29 cellular contexts compared by ENCODE assay signal in genomic region chr2:26516246-26516645, GRCh38. TPM values are rescaled to one million over a fixed set of nuclear protein-coding genes. Genes with fewer than 3 reads are reported as not detected.
DNase-seq lines count a peak whose midpoint lies in the region; ATAC-seq, FAIRE-seq and TF ChIP-seq lines count a peak whose summit lies in the region.
"Had no signal": no experiment of that assay in that cellular context is flagged by ENCODE, and none has a peak within 500 bp of the region (broad histone marks: within the 10 kb centered on the region; RNA-seq: fewer than 3 reads in every experiment).

No MANE protein-coding gene starts in this region.

- POLR2A ChIA-PET in activated CD4-positive, alpha-beta memory T cell treated with anti-CD3 and anti-CD28 coated beads, Interleukin-2, amount 10 ng/mL, durations not matched to agents 7 days and 5 days (lab: Charles Lee) = no interaction called here

- H3K27ac ChIP-seq in kidney (ENCODE audit: low read depth in 2 of 2, low read length in 2 of 2) (no peak overlapping the region), lower lobe of right lung (no peak overlapping the region), osteoblast (ENCODE audit: low read depth, low read length) (no peak overlapping the region)
- H3K27ac ChIP-seq: BLaER1 had no signal

- H3K27ac Mint-ChIP-seq in osteocyte (ENCODE audit: unreplicated experiment) = no peak overlapping the region
- no peak overlapping the region for H3K27ac Mint-ChIP-seq in activated CD4-positive, alpha-beta memory T cell treated with anti-CD3 and anti-CD28 coated beads, Interleukin-2, amount 10 ng/mL, durations not matched to agents 7 days and 5 days
- H3K27ac Mint-ChIP-seq: CD14-positive monocyte; CD4-positive, alpha-beta memory T cell; CD4-positive, CD25-positive, alpha-beta regulatory T cell; CD8-positive, alpha-beta memory T cell had no signal

- DNase-seq in kidney = peak; percentile 57
- peak; percentile 39 for DNase-seq in lower lobe of right lung
- DNase-seq in osteoblast (ENCODE audit: insufficient read length, low spot score, missing footprints) = peak; percentile 38
- DNase-seq in osteocyte (ENCODE audit: extremely low spot score, unreplicated experiment) = no peak
- no peak for DNase-seq in activated CD4-positive, alpha-beta memory T cell treated with anti-CD3 and anti-CD28 coated beads, Interleukin-2, amount 10 ng/mL, durations not matched to agents 7 days and 5 days
- DNase-seq: 8988T; ACHN; BE2C; C1 segment of cervical spinal cord; CD4-positive, alpha-beta memory T cell; CD4-positive, CD25-positive, alpha-beta regulatory T cell; CD8-positive, alpha-beta memory T cell; COR-L47; DMS 273 treated with DMSO at 0.1 percent for 48 hours; DMS153; DMS53; DMS79; DND-41; EL; GDM1 had no signal

- H3K4me3 ChIP-seq in kidney (ENCODE audit: low read length in 2 of 2) (no peak overlapping the region), lower lobe of right lung (no peak overlapping the region), osteoblast (ENCODE audit: insufficient read depth, low read length) (no peak overlapping the region)
- H3K4me3 ChIP-seq: BLaER1, GM12878 had no signal

- H3K9ac ChIP-seq in kidney (ENCODE audit: low read length in 2 of 2) = no peak overlapping the region
- H3K9ac ChIP-seq: BLaER1 had no signal

- TF ChIP-seq CTCF in kidney (IDR thresholded peaks at IDR 0.05; ENCODE audit: borderline replicate concordance, extremely low read depth, insufficient read depth) (no peak), lower lobe of right lung (IDR thresholded peaks at IDR 0.05) (no peak), osteoblast (IDR thresholded peaks at IDR 0.05; ENCODE audit: extremely low read depth, low read depth, low read length) (no peak), osteocyte (IDR thresholded peaks at IDR 0.05) (no peak)

- H3K27me3 ChIP-seq in lower lobe of right lung (ENCODE audit: low read depth) (peaks cover 4% of the 10 kb centered on the region), osteoblast (ENCODE audit: insufficient read depth, low read length) (peaks cover 34% of the 10 kb centered on the region)
- H3K27me3 ChIP-seq: BE2C, BLaER1 had no signal

- no peaks in the 10 kb centered on the region for H3K4me1 Mint-ChIP-seq in osteocyte (ENCODE audit: unreplicated experiment)
- H3K4me1 Mint-ChIP-seq in activated CD4-positive, alpha-beta memory T cell treated with anti-CD3 and anti-CD28 coated beads, Interleukin-2, amount 10 ng/mL, durations not matched to agents 7 days and 5 days = peaks cover 11% of the 10 kb centered on the region
- H3K4me1 Mint-ChIP-seq: CD14-positive monocyte had no signal

- H3K9me3 Mint-ChIP-seq in osteocyte (ENCODE audit: unreplicated experiment) = no peaks in the 10 kb centered on the region
- no peaks in the 10 kb centered on the region for H3K9me3 Mint-ChIP-seq in activated CD4-positive, alpha-beta memory T cell treated with anti-CD3 and anti-CD28 coated beads, Interleukin-2, amount 10 ng/mL, durations not matched to agents 7 days and 5 days
- H3K9me3 Mint-ChIP-seq: CD14-positive monocyte; CD4-positive, alpha-beta memory T cell; CD4-positive, CD25-positive, alpha-beta regulatory T cell; CD8-positive, alpha-beta memory T cell had no signal

- H3K9me3 ChIP-seq in kidney (ENCODE audit: control insufficient read depth in 1 of 2, low read length in 2 of 2) (no peaks in the 10 kb centered on the region), lower lobe of right lung (no peaks in the 10 kb centered on the region), osteoblast (ENCODE audit: low read depth, low read length) (no peaks in the 10 kb centered on the region)
- H3K9me3 ChIP-seq: BE2C, BLaER1 had no signal

- H3K36me3 Mint-ChIP-seq in osteocyte (ENCODE audit: unreplicated experiment) = no peaks in the 10 kb centered on the region
- H3K36me3 Mint-ChIP-seq in activated CD4-positive, alpha-beta memory T cell treated with anti-CD3 and anti-CD28 coated beads, Interleukin-2, amount 10 ng/mL, durations not matched to agents 7 days and 5 days (ENCODE audit: low read depth) = no peaks in the 10 kb centered on the region
- H3K36me3 Mint-ChIP-seq: CD14-positive monocyte; CD4-positive, alpha-beta memory T cell; CD4-positive, CD25-positive, alpha-beta regulatory T cell; CD8-positive, alpha-beta memory T cell had no signal

- peaks cover 29% of the 10 kb centered on the region for H3K27me3 Mint-ChIP-seq in osteocyte (ENCODE audit: unreplicated experiment)
- H3K27me3 Mint-ChIP-seq in activated CD4-positive, alpha-beta memory T cell treated with anti-CD3 and anti-CD28 coated beads, Interleukin-2, amount 10 ng/mL, durations not matched to agents 7 days and 5 days = peaks cover 8% of the 10 kb centered on the region

- H3K4me2 ChIP-seq in osteoblast (ENCODE audit: insufficient read depth, low read length) = no peak overlapping the region
- H3K4me2 ChIP-seq: BLaER1 had no signal

- H3K36me3 ChIP-seq in kidney (ENCODE audit: control insufficient read depth in 1 of 2, insufficient read depth in 2 of 2, low read length in 2 of 2) (no peaks in the 10 kb centered on the region), lower lobe of right lung (no peaks in the 10 kb centered on the region), osteoblast (ENCODE audit: insufficient read depth, low read length) (no peaks in the 10 kb centered on the region)
- H3K36me3 ChIP-seq: BE2C, BLaER1 had no signal

- H2AFZ ChIP-seq in osteoblast (ENCODE audit: low read length) = no peak overlapping the region

- no peak for FAIRE-seq in kidney (lab: Jason Lieb, UNC)
- FAIRE-seq: A204.1, GM12878, GM19239 had no signal

- no peak overlapping the region for H3K4me3 Mint-ChIP-seq in osteocyte (ENCODE audit: unreplicated experiment)
- no peak overlapping the region for H3K4me3 Mint-ChIP-seq in activated CD4-positive, alpha-beta memory T cell treated with anti-CD3 and anti-CD28 coated beads, Interleukin-2, amount 10 ng/mL, durations not matched to agents 7 days and 5 days
- H3K4me3 Mint-ChIP-seq: CD14-positive monocyte; CD4-positive, alpha-beta memory T cell; CD4-positive, CD25-positive, alpha-beta regulatory T cell; CD8-positive, alpha-beta memory T cell had no signal

- H4K20me1 ChIP-seq in osteoblast (ENCODE audit: insufficient read depth, low read length) = no peaks in the 10 kb centered on the region
- H4K20me1 ChIP-seq: BLaER1 had no signal

- no peaks in the 10 kb centered on the region for H3K79me2 ChIP-seq in osteoblast (ENCODE audit: insufficient read depth, low read length)

- intact Hi-C loops in kidney (cut with DNase I) = no loop called here
- intact Hi-C loops in lower lobe of right lung (cut with DNase I) = no loop called here

- ATAC-seq in lower lobe of right lung (no peak), HG03460 (IDR thresholded peaks at IDR 0.05; ENCODE audit: unreplicated experiment) (no peak)
- ATAC-seq: GM12878 had no signal

- no peaks in the 10 kb centered on the region for H3K4me1 ChIP-seq in kidney (ENCODE audit: control insufficient read depth in 1 of 2, insufficient read depth in 1 of 2, low read depth in 1 of 2, low read length in 2 of 2)
- H3K4me1 ChIP-seq in lower lobe of right lung = no peaks in the 10 kb centered on the region
- no peaks in the 10 kb centered on the region for H3K4me1 ChIP-seq in osteoblast (ENCODE audit: insufficient read depth, low read length)
- H3K4me1 ChIP-seq: BE2C had no signal

- CTCF ChIA-PET in activated CD4-positive, alpha-beta memory T cell treated with anti-CD3 and anti-CD28 coated beads, Interleukin-2, amount 10 ng/mL, durations not matched to agents 7 days and 5 days (lab: Charles Lee) = no interaction called here

RNA-seq across cellular contexts. Expression of gene OTOF, which starts 38.3 kb away (rescaled TPM):
- 0.16 TPM for total RNA-seq in kidney
- polyA plus RNA-seq in kidney (ENCODE audit: insufficient read depth, low read depth, low replicate concordance) = not detected
- 0.35 TPM for total RNA-seq in lower lobe of right lung
- not detected in 2 replicates for total RNA-seq in osteoblast
- not detected in 2 replicates for total RNA-seq in osteocyte
- total RNA-seq in activated CD4-positive, alpha-beta memory T cell treated with anti-CD3 and anti-CD28 coated beads, Interleukin-2, amount 10 ng/mL, durations not matched to agents 7 days and 5 days = 10 to 100 TPM; 22.2 to 23.7 TPM
- total RNA-seq: A673, Daoy had no signal
- polyA plus RNA-seq: AG04450, CD14-positive monocyte had no signal

Comparison
In these comparisons a context has a peak if more than half of its experiments do, and no peak if none do; other contexts are left out.
1. DNase-seq: peak in kidney (single experiment), lower lobe of right lung (single experiment) and osteoblast (single experiment); none in osteocyte (single experiment) and activated CD4-positive, alpha-beta memory T cell treated with anti-CD3 and anti-CD28 coated beads, Interleukin-2, amount 10 ng/mL, durations not matched to agents 7 days and 5 days (single experiment).
2. RNA of gene OTOF, which starts 38.3 kb away (total RNA-seq): 22.2 to 23.7 TPM in activated CD4-positive, alpha-beta memory T cell treated with anti-CD3 and anti-CD28 coated beads, Interleukin-2, amount 10 ng/mL, durations not matched to agents 7 days and 5 days; 0.35 TPM in lower lobe of right lung (single experiment), 0.16 TPM in kidney (single experiment), not detected in osteoblast and not detected in osteocyte; every median in the first group is over 10 times any median in the second.